In genomic region chr2:208265807-208266640, GRCh38 we compare ENCODE assay signal across 1 cellular context.
TF ChIP-seq lines count a peak whose summit lies in the region.

A gene with protein sequence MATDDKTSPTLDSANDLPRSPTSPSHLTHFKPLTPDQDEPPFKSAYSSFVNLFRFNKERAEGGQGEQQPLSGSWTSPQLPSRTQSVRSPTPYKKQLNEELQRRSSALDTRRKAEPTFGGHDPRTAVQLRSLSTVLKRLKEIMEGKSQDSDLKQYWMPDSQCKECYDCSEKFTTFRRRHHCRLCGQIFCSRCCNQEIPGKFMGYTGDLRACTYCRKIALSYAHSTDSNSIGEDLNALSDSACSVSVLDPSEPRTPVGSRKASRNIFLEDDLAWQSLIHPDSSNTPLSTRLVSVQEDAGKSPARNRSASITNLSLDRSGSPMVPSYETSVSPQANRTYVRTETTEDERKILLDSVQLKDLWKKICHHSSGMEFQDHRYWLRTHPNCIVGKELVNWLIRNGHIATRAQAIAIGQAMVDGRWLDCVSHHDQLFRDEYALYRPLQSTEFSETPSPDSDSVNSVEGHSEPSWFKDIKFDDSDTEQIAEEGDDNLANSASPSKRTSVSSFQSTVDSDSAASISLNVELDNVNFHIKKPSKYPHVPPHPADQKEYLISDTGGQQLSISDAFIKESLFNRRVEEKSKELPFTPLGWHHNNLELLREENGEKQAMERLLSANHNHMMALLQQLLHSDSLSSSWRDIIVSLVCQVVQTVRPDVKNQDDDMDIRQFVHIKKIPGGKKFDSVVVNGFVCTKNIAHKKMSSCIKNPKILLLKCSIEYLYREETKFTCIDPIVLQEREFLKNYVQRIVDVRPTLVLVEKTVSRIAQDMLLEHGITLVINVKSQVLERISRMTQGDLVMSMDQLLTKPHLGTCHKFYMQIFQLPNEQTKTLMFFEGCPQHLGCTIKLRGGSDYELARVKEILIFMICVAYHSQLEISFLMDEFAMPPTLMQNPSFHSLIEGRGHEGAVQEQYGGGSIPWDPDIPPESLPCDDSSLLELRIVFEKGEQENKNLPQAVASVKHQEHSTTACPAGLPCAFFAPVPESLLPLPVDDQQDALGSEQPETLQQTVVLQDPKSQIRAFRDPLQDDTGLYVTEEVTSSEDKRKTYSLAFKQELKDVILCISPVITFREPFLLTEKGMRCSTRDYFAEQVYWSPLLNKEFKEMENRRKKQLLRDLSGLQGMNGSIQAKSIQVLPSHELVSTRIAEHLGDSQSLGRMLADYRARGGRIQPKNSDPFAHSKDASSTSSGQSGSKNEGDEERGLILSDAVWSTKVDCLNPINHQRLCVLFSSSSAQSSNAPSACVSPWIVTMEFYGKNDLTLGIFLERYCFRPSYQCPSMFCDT (N-terminal part only) (plus strand): TSS chr2:208266255. CDS start chr2:208271520, 5,265 bp downstream.

TF ChIP-seq in HepG2, 621 proteins besides CTCF, POLR2A, EP300 and RAD21 (continued from another document and continues in another):
- TF ChIP-seq MLXIP (CRISPR knock-in tag; IDR thresholded peaks at IDR 0.05; ENCODE audit: borderline replicate concordance) (0 out of 2 replicates have a peak, but pooled peaks have one; percentile 61), PAF1 (CRISPR knock-in tag; IDR thresholded peaks at IDR 0.05) (no peak), TARDBP (CRISPR knock-in tag; IDR thresholded peaks at IDR 0.05) (peak; percentile 98), ZNF333 (CRISPR knock-in tag; IDR thresholded peaks at IDR 0.05; ENCODE audit: borderline replicate concordance) (peak; percentile 41; the same call in 1 of the 2 replicates), AKNA (CRISPR knock-in tag; IDR thresholded peaks at IDR 0.05; ENCODE audit: borderline replicate concordance) (peak; percentile 84; the same call in 1 of the 2 replicates), IKZF4 (CRISPR knock-in tag; IDR thresholded peaks at IDR 0.05; ENCODE audit: borderline replicate concordance, low read depth, not compliant biosample characterization) (peak; percentile 8), NBN (conservative IDR thresholded peaks at IDR 0.05) (no peak), HNF4A (CRISPR knock-in tag; IDR thresholded peaks at IDR 0.05) (peak; percentile 81), ZNF510 (CRISPR knock-in tag; IDR thresholded peaks at IDR 0.05; ENCODE audit: low read depth) (0 out of 2 replicates have a peak, but pooled peaks have one; percentile 66), ZBTB49 (CRISPR knock-in tag; IDR thresholded peaks at IDR 0.05; ENCODE audit: borderline replicate concordance) (no peak), ESRRA (CRISPR knock-in tag; IDR thresholded peaks at IDR 0.05; ENCODE audit: low read depth) (peak; percentile 67), TIGD3 (CRISPR knock-in tag; IDR thresholded peaks at IDR 0.05; ENCODE audit: borderline replicate concordance) (no peak), ZC3H13 (CRISPR knock-in tag; IDR thresholded peaks at IDR 0.05) (peak; percentile 44; the same call in 1 of the 2 replicates), LCORL (IDR thresholded peaks at IDR 0.05) (peak; percentile 89), LCORL (CRISPR knock-in tag; IDR thresholded peaks at IDR 0.05) (peak; percentile 96), ZNF788 (CRISPR knock-in tag; IDR thresholded peaks at IDR 0.05; ENCODE audit: borderline replicate concordance) (peak; percentile 93), ELK4 (CRISPR knock-in tag; IDR thresholded peaks at IDR 0.05; ENCODE audit: borderline replicate concordance) (no peak), MTF1 (CRISPR knock-in tag; IDR thresholded peaks at IDR 0.05) (no peak), FOXJ3 (CRISPR knock-in tag; IDR thresholded peaks at IDR 0.05; ENCODE audit: borderline replicate concordance) (peak; percentile 81), KLF15 (CRISPR knock-in tag; IDR thresholded peaks at IDR 0.05; ENCODE audit: borderline replicate concordance) (no peak), ZNF382 (CRISPR knock-in tag; IDR thresholded peaks at IDR 0.05; ENCODE audit: borderline replicate concordance) (no peak), NR2C2 (CRISPR knock-in tag; IDR thresholded peaks at IDR 0.05; ENCODE audit: borderline replicate concordance) (peak; percentile 96)
- TF ChIP-seq, protein P1, sequence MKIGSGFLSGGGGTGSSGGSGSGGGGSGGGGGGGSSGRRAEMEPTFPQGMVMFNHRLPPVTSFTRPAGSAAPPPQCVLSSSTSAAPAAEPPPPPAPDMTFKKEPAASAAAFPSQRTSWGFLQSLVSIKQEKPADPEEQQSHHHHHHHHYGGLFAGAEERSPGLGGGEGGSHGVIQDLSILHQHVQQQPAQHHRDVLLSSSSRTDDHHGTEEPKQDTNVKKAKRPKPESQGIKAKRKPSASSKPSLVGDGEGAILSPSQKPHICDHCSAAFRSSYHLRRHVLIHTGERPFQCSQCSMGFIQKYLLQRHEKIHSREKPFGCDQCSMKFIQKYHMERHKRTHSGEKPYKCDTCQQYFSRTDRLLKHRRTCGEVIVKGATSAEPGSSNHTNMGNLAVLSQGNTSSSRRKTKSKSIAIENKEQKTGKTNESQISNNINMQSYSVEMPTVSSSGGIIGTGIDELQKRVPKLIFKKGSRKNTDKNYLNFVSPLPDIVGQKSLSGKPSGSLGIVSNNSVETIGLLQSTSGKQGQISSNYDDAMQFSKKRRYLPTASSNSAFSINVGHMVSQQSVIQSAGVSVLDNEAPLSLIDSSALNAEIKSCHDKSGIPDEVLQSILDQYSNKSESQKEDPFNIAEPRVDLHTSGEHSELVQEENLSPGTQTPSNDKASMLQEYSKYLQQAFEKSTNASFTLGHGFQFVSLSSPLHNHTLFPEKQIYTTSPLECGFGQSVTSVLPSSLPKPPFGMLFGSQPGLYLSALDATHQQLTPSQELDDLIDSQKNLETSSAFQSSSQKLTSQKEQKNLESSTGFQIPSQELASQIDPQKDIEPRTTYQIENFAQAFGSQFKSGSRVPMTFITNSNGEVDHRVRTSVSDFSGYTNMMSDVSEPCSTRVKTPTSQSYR (CRISPR knock-in tag; IDR thresholded peaks at IDR 0.05; ENCODE audit: borderline replicate concordance), result no peak
- TF ChIP-seq, protein P2, sequence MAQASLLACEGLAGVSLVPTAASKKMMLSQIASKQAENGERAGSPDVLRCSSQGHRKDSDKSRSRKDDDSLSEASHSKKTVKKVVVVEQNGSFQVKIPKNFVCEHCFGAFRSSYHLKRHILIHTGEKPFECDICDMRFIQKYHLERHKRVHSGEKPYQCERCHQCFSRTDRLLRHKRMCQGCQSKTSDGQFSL (CRISPR knock-in tag; IDR thresholded peaks at IDR 0.05), result peak; percentile 99
- TF ChIP-seq, protein P3, sequence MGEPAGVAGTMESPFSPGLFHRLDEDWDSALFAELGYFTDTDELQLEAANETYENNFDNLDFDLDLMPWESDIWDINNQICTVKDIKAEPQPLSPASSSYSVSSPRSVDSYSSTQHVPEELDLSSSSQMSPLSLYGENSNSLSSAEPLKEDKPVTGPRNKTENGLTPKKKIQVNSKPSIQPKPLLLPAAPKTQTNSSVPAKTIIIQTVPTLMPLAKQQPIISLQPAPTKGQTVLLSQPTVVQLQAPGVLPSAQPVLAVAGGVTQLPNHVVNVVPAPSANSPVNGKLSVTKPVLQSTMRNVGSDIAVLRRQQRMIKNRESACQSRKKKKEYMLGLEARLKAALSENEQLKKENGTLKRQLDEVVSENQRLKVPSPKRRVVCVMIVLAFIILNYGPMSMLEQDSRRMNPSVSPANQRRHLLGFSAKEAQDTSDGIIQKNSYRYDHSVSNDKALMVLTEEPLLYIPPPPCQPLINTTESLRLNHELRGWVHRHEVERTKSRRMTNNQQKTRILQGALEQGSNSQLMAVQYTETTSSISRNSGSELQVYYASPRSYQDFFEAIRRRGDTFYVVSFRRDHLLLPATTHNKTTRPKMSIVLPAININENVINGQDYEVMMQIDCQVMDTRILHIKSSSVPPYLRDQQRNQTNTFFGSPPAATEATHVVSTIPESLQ (CRISPR knock-in tag; conservative IDR thresholded peaks at IDR 0.05), result peak; percentile 88
